In the genomic region with DNA sequence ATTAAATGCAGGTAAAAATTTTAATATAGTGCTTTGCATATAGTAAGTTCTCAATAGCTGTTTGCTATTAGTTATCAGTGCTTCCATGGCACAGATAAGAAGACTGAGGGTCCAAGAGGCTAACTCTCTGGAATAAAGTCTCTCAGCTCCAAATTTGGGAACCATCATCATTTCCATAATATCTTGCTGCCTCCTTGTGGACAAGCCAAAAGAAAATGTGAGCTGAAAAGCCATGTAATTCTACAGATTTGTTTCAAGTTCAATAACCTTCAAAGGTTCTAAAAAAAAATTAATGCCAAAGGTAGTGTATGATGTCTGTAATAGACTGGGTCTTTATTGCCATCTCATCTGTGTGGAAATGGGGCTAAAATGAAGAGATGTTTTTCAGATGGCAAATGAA, we compare ENCODE assay signal across 1 cellular context.
TF ChIP-seq lines count a peak whose summit lies in the region.

No MANE protein-coding gene starts in this region.

TF ChIP-seq in SK-N-SH treated with all-trans-retinoic acid at 6 μM for 48 hours, 23 proteins besides CTCF, POLR2A, EP300 and RAD21 (continued from another document):
- no peak for TF ChIP-seq CSRNP3 (CRISPR knock-in tag; IDR thresholded peaks at IDR 0.05)
- no peak for TF ChIP-seq POU6F1 (CRISPR knock-in tag; IDR thresholded peaks at IDR 0.05; ENCODE audit: borderline replicate concordance, low read depth)
- TF ChIP-seq OSR1 (CRISPR knock-in tag; IDR thresholded peaks at IDR 0.05), result no peak
- TF ChIP-seq ISL1 (CRISPR knock-in tag; IDR thresholded peaks at IDR 0.05), result no peak
- TF ChIP-seq ARNTL (CRISPR knock-in tag; IDR thresholded peaks at IDR 0.05; ENCODE audit: borderline replicate concordance, low read depth), result no peak
- TF ChIP-seq TOX (CRISPR knock-in tag; IDR thresholded peaks at IDR 0.05; ENCODE audit: borderline replicate concordance), result no peak
- TF ChIP-seq ZNF565 (CRISPR knock-in tag; conservative IDR thresholded peaks at IDR 0.05; ENCODE audit: low read depth), result no peak
- TF ChIP-seq, protein P1, sequence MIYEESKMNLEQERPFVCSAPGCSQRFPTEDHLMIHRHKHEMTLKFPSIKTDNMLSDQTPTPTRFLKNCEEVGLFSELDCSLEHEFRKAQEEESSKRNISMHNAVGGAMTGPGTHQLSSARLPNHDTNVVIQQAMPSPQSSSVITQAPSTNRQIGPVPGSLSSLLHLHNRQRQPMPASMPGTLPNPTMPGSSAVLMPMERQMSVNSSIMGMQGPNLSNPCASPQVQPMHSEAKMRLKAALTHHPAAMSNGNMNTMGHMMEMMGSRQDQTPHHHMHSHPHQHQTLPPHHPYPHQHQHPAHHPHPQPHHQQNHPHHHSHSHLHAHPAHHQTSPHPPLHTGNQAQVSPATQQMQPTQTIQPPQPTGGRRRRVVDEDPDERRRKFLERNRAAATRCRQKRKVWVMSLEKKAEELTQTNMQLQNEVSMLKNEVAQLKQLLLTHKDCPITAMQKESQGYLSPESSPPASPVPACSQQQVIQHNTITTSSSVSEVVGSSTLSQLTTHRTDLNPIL (CRISPR knock-in tag; IDR thresholded peaks at IDR 0.05; ENCODE audit: low read depth), result no peak
- no peak for TF ChIP-seq TSHZ2 (CRISPR knock-in tag; IDR thresholded peaks at IDR 0.05)
- TF ChIP-seq ZFP30 (CRISPR knock-in tag; IDR thresholded peaks at IDR 0.05), result no peak
- no peak for TF ChIP-seq ZNF8 (CRISPR knock-in tag; IDR thresholded peaks at IDR 0.05)
- TF ChIP-seq ESRRG (CRISPR knock-in tag; IDR thresholded peaks at IDR 0.05), result no peak
TF ChIP-seq in SK-N-SH treated with all-trans-retinoic acid at 6 μM for 48 hours: peak in this region for 0.
